13 cellular contexts compared by ENCODE assay signal in the genomic region with DNA sequence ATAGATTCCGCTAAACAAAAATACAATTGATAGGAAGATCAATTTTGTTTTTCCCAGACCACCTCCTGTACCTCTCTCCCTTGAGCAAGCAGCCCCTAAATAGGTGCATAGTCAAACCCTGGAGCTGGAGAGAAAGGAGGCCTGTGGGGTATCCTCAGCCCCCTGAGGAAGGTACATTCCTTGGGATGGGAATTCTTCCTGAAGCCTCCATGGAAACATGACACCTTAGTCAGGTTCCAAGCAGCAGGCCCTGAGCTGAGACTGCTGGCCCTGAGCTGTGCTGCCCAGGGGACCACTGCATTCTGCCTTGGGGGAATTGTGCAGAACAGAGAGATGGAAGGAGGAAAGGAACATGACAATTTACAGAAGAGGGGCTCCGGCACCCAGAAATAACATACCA. TPM values are rescaled to one million over a fixed set of nuclear protein-coding genes. Genes with fewer than 3 reads are reported as not detected.
DNase-seq lines count a peak whose midpoint lies in the region; ATAC-seq and TF ChIP-seq lines count a peak whose summit lies in the region.
"Had no signal": no experiment of that assay in that cellular context is flagged by ENCODE, and none has a peak within 500 bp of the region (broad histone marks: within the 10 kb centered on the region; RNA-seq: fewer than 3 reads in every experiment).

No MANE protein-coding gene starts in this region.

- TF ChIP-seq CTCF in left ventricle myocardium inferior (IDR thresholded peaks at IDR 0.05; ENCODE audit: borderline replicate concordance), result no peak

- H3K9me3 ChIP-seq in left ventricle myocardium inferior (replicated peaks), result no peaks in the 10 kb centered on the region
- H3K9me3 ChIP-seq in T-helper 17 cell (ENCODE audit: control insufficient read depth, low read length, poor library complexity, severe bottlenecking), result no peaks in the 10 kb centered on the region
- H3K9me3 ChIP-seq: sigmoid colon had no signal

- H3K27me3 Mint-ChIP-seq in T-helper 17 cell, result no peaks in the 10 kb centered on the region
- H3K27me3 Mint-ChIP-seq in stimulated activated naive CD8-positive, alpha-beta T cell treated with anti-CD3 and anti-CD28 coated beads, Interleukin-15, amount 100 ng/mL, for 72 hours, result no peaks in the 10 kb centered on the region

- H3K36me3 Mint-ChIP-seq in T-helper 17 cell (ENCODE audit: low read depth), result peaks cover 11% of the 10 kb centered on the region

- peak overlapping the region; percentile 0 for H3K27ac ChIP-seq in left ventricle myocardium inferior (replicated peaks)
- H3K27ac ChIP-seq: sigmoid colon had no signal

- intact Hi-C loops in left ventricle myocardium inferior (cut with micrococcal nuclease), result no loop called here
- intact Hi-C loops in cardiac septum (cut with DNase I), result no loop called here

- peaks cover 95% of the 10 kb centered on the region for H3K4me1 ChIP-seq in left ventricle myocardium inferior

- H3K27me3 ChIP-seq in left ventricle myocardium inferior (ENCODE audit: low read depth), result no peaks in the 10 kb centered on the region
- H3K27me3 ChIP-seq: sigmoid colon had no signal

- H3K4me1 Mint-ChIP-seq in T-helper 17 cell, result peaks cover 63% of the 10 kb centered on the region
- peaks cover 71% of the 10 kb centered on the region for H3K4me1 Mint-ChIP-seq in stimulated activated naive CD8-positive, alpha-beta T cell treated with anti-CD3 and anti-CD28 coated beads, Interleukin-15, amount 100 ng/mL, for 72 hours

- no peak for ATAC-seq in T-helper 17 cell
- ATAC-seq in stimulated activated naive CD8-positive, alpha-beta T cell treated with anti-CD3 and anti-CD28 coated beads, Interleukin-15, amount 100 ng/mL, for 72 hours, result no peak

- H3K4me3 ChIP-seq in left ventricle myocardium inferior, result no peak overlapping the region
- H3K4me3 ChIP-seq: sigmoid colon had no signal

- no peak for DNase-seq in left ventricle myocardium inferior
- DNase-seq in cardiac septum (ENCODE audit: low spot score), result no peak
- no peak for DNase-seq in T-helper 17 cell
- peak; percentile 61 for DNase-seq in iPS DF 19.7 (ENCODE audit: low read depth, low spot score)
- no peak for DNase-seq in stimulated activated naive CD8-positive, alpha-beta T cell treated with anti-CD3 and anti-CD28 coated beads, Interleukin-15, amount 100 ng/mL, for 72 hours
- no peak for DNase-seq in NCI-H1092 treated with DMSO at 0.1 percent for 48 hours (lab: John Stamatoyannopoulos, UW)
- DNase-seq in GM19238 (ENCODE audit: insufficient read length, low spot score), result no peak
- DNase-seq in SK-N-DZ (ENCODE audit: low spot score), result no peak
- DNase-seq: COR-L47, NCI-H2029 treated with DMSO at 0.1 percent for 48 hours, Right ventricle myocardium superior, sigmoid colon had no signal

- H3K9me3 Mint-ChIP-seq in stimulated activated naive CD8-positive, alpha-beta T cell treated with anti-CD3 and anti-CD28 coated beads, Interleukin-15, amount 100 ng/mL, for 72 hours, result no peaks in the 10 kb centered on the region

- peak overlapping the region; percentile 99 for H3K27ac Mint-ChIP-seq in T-helper 17 cell
- peak overlapping the region; percentile 2 to 54 for H3K27ac Mint-ChIP-seq in stimulated activated naive CD8-positive, alpha-beta T cell treated with anti-CD3 and anti-CD28 coated beads, Interleukin-15, amount 100 ng/mL, for 72 hours

- H3K36me3 ChIP-seq in left ventricle myocardium inferior, result peaks cover 7% of the 10 kb centered on the region

- H3K4me3 Mint-ChIP-seq in T-helper 17 cell, result peak overlapping the region; percentile 97
- H3K4me3 Mint-ChIP-seq in stimulated activated naive CD8-positive, alpha-beta T cell treated with anti-CD3 and anti-CD28 coated beads, Interleukin-15, amount 100 ng/mL, for 72 hours, result peak overlapping the region; percentile 67 to 85

RNA-seq across cellular contexts. Expression of gene HNRNPF, which starts 7.4 kb away (rescaled TPM):
- total RNA-seq in left ventricle myocardium inferior, result 70.5 TPM
- total RNA-seq in cardiac septum, result 80.8 TPM
- total RNA-seq in T-helper 17 cell, result 100 to 1,000 TPM; 131 to 144 TPM
- polyA plus RNA-seq in SK-N-DZ (2014; cell fraction: cytosol; rRNA removed), result 164 and 165 TPM in 2 replicates
- polyA plus RNA-seq in SK-N-DZ (2014; cell fraction: nucleus; rRNA removed), result 49.1 and 84.0 TPM in 2 replicates

RNA-seq across cellular contexts. Expression of gene FXYD4, which starts 30.2 kb away (rescaled TPM):
- total RNA-seq in left ventricle myocardium inferior (not detected), cardiac septum (not detected), T-helper 17 cell (not detected)
- not detected in 2 replicates for polyA plus RNA-seq in SK-N-DZ (2014; cell fraction: cytosol; rRNA removed)
- not detected in 2 replicates for polyA plus RNA-seq in SK-N-DZ (2014; cell fraction: nucleus; rRNA removed)
- total RNA-seq: liver, Right ventricle myocardium superior, sigmoid colon had no signal
- polyA plus RNA-seq: liver, sigmoid colon had no signal

RNA-seq across cellular contexts. Expression of gene ZNF487, which starts 35.3 kb away (rescaled TPM):
- total RNA-seq in left ventricle myocardium inferior (2.2 TPM), cardiac septum (2.7 TPM), T-helper 17 cell (1 to 10 TPM; 7.9 to 8.7 TPM)
- 2.9 and 4.2 TPM in 2 replicates for polyA plus RNA-seq in SK-N-DZ (2014; cell fraction: cytosol; rRNA removed)
- 2.2 and 2.6 TPM in 2 replicates for polyA plus RNA-seq in SK-N-DZ (2014; cell fraction: nucleus; rRNA removed)
